2 cellular contexts compared by ENCODE assay signal in the genomic region with DNA sequence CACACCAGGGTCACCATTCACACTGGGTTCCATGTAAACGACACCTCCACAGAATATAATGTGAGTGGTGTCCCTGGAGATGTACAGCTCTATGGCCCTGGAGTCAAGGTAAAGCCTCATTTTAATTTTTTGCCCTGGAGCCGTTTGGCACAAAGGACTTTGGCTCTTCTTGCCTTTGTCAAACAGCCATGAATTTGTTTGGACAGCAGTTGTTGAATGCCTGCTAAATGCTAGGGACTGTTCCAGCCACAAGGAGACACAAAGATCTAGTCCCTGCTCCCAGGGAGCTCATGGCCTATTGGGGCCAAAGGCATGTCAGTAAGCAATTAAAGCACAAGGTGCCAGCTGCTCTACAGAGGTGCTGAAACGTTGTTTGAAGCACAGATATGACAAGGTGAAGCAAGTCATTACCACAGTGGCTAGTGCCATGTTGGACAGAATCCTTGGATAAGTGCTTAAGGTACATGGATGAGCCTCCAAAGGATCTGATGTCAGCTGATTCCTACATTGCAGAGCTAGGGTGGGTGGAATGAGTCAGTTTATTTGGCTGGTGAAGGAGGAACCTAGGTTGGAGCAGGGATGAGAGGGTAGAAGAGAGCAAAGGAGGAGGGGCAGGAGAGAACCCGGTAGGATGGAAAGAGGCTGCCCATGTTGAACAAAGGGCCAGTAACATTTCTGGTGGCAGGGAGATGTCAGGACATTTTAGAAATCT.
A peak's percentile ranks its signal among the peaks of the same experiment; 100 is the strongest.
TF ChIP-seq lines count a peak whose summit lies in the region.

No MANE protein-coding gene starts in this region.

TF ChIP-seq in liver, 16 proteins besides CTCF, POLR2A, EP300 and RAD21:
- TF ChIP-seq HNF4A (conservative IDR thresholded peaks at IDR 0.05) = peak; percentile 20 to 28
- no peak for TF ChIP-seq FOXA2 (IDR thresholded peaks at IDR 0.05)
- TF ChIP-seq TAF1 (conservative IDR thresholded peaks at IDR 0.05) = no peak

TF ChIP-seq in HepG2, 621 proteins besides CTCF, POLR2A, EP300 and RAD21:
- no peak for TF ChIP-seq ZHX1 (CRISPR knock-in tag; IDR thresholded peaks at IDR 0.05; ENCODE audit: low read depth)
